Comparison of ENCODE assay signal across 18 cellular contexts in the genomic region with DNA sequence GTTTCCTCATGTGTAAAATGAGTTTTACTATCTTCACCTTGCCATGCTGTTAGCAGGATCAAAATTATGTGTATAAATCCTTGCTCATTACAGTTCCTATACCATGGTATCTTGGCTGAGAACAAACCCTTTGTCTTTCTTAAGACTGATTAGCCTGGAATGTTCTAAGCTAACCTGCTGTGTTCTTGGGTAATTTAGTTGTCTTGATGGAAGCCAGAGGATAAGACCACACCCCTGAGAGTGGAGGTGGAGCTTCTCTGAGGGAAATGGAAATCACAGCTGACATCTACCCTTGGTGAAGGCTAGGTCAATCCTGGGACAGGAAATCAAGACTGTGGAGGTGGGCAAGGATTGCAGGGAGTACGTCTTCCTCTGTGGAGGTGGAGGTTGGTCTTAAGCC.
DNase-seq lines count a peak whose midpoint lies in the region; FAIRE-seq and TF ChIP-seq lines count a peak whose summit lies in the region.
"Had no signal": no experiment of that assay in that cellular context is flagged by ENCODE, and none has a peak within 500 bp of the region (broad histone marks: within the 10 kb centered on the region; RNA-seq: fewer than 3 reads in every experiment).

No MANE protein-coding gene starts in this region.

- TF ChIP-seq POLR2A in GM12892 (IDR thresholded peaks at IDR 0.05; ENCODE audit: low read depth, low read length), result no peak

- TF ChIP-seq CTCF in nephron (IDR thresholded peaks at IDR 0.05; ENCODE audit: unreplicated experiment in 3 of 3) (no peak), RWPE1 (conservative IDR thresholded peaks at IDR 0.05; ENCODE audit: low read depth) (no peak)

- CTCF ChIA-PET in RWPE1 (lab: Yijun Ruan, JAX), result interaction anchor here (0.6 kb wide), 2 partner anchors 21 to 365 kb away, joined by 3 to 4 read pairs; no protein-coding TSS in a partner anchor

- FAIRE-seq in GM12892 (lab: Jason Lieb, UNC), result peak; percentile 50
- FAIRE-seq: A549, H1, HepG2 had no signal

- peaks cover 48% of the 10 kb centered on the region for H3K4me1 Mint-ChIP-seq in nephron
- H3K4me1 Mint-ChIP-seq: H9 had no signal

- no peak overlapping the region for H3K4me3 Mint-ChIP-seq in nephron
- H3K4me3 Mint-ChIP-seq: CD14-positive monocyte; CD4-positive, alpha-beta memory T cell; H9; IgD-negative memory B cell had no signal

- H3K27me3 Mint-ChIP-seq in nephron (ENCODE audit: low read depth), result peaks cover 3% of the 10 kb centered on the region
- H3K27me3 Mint-ChIP-seq: CD4-positive, alpha-beta memory T cell; IgD-negative memory B cell had no signal

- DNase-seq in GM12892 (ENCODE audit: insufficient read length) (no peak), amniotic epithelial cell (ENCODE audit: low read depth) (peak; percentile 54), RWPE1 (ENCODE audit: low spot score) (no peak), ecto neural progenitor cell (ENCODE audit: low spot score) (no peak)
- DNase-seq in activated CD8-positive, alpha-beta memory T cell treated with anti-CD3 and anti-CD28 coated beads for 24 hours, result no peak
- DNase-seq: AML-193; CD4-positive, alpha-beta memory T cell; DMS153; DMS79; GDM1; H9 had no signal

- no peak overlapping the region for H3K27ac ChIP-seq in RWPE1
- H3K27ac ChIP-seq: A549, BLaER1 had no signal

- POLR2A ChIA-PET in RWPE1 (lab: Yijun Ruan, JAX; ENCODE audit: low non-redundant PET), result no interaction called here

- peaks cover 3% of the 10 kb centered on the region for H3K9me3 Mint-ChIP-seq in nephron

- H3K27ac Mint-ChIP-seq in nephron, result peak overlapping the region in 2 of 3 experiments; percentile 72 to 73
- H3K27ac Mint-ChIP-seq: IgD-negative memory B cell had no signal

- H3K36me3 Mint-ChIP-seq in nephron (ENCODE audit: low read depth), result no peaks in the 10 kb centered on the region
- H3K36me3 Mint-ChIP-seq: CD14-positive monocyte; CD4-positive, alpha-beta memory T cell; IgD-negative memory B cell had no signal
